ENCODE assay signal across 1 cellular context in genomic region chr1:93345633-93346471, GRCh38.
A peak's percentile ranks its signal among the peaks of the same experiment; 100 is the strongest.
TF ChIP-seq lines count a peak whose summit lies in the region.

Gene DR1 (plus strand): TSS chr1:93345907. CDS start chr1:93346646, 739 bp downstream.

TF ChIP-seq in HepG2, 621 proteins besides CTCF, POLR2A, EP300 and RAD21 (continued from another document and continues in another):
- TF ChIP-seq ZUFSP (CRISPR knock-in tag; IDR thresholded peaks at IDR 0.05; ENCODE audit: borderline replicate concordance), result no peak
- TF ChIP-seq CREB1 (IDR thresholded peaks at IDR 0.05), result no peak
- no peak for TF ChIP-seq CREB1 (CRISPR knock-in tag; IDR thresholded peaks at IDR 0.05)
- TF ChIP-seq MEIS2 (CRISPR knock-in tag; IDR thresholded peaks at IDR 0.05), result no peak; the same call in 1 of the 2 replicates
- TF ChIP-seq SIN3A (IDR thresholded peaks at IDR 0.05; ENCODE audit: borderline replicate concordance, low read depth, low read length), result peak; percentile 68; the same call in 1 of the 2 replicates
- no peak for TF ChIP-seq ZFAT (CRISPR knock-in tag; conservative IDR thresholded peaks at IDR 0.05)
- TF ChIP-seq RBM39 (IDR thresholded peaks at IDR 0.05; ENCODE audit: low read depth, low read length, poor library complexity, severe bottlenecking), result peak; percentile 71
- TF ChIP-seq TP53 (CRISPR knock-in tag; conservative IDR thresholded peaks at IDR 0.05), result no peak; the same call in 1 of the 2 replicates
- TF ChIP-seq IKZF5 (CRISPR knock-in tag; IDR thresholded peaks at IDR 0.05), result peak; percentile 85
- TF ChIP-seq NFE2L2 (IDR thresholded peaks at IDR 0.05; ENCODE audit: low read length), result no peak
- TF ChIP-seq TIGD3 (CRISPR knock-in tag; IDR thresholded peaks at IDR 0.05; ENCODE audit: borderline replicate concordance), result no peak
- TF ChIP-seq GLMP (CRISPR knock-in tag; IDR thresholded peaks at IDR 0.05; ENCODE audit: borderline replicate concordance), result no peak
- TF ChIP-seq NR2F1 (CRISPR knock-in tag; IDR thresholded peaks at IDR 0.05), result no peak
- no peak for TF ChIP-seq ZNF530 (CRISPR knock-in tag; IDR thresholded peaks at IDR 0.05; ENCODE audit: low read depth)
- 0 out of 2 replicates have a peak, but pooled peaks have one; percentile 58 for TF ChIP-seq ZHX2 (IDR thresholded peaks at IDR 0.05; ENCODE audit: low read depth)
- no peak for TF ChIP-seq ZHX2 (CRISPR knock-in tag; IDR thresholded peaks at IDR 0.05; ENCODE audit: borderline replicate concordance)
- no peak for TF ChIP-seq ZNF652 (CRISPR knock-in tag; IDR thresholded peaks at IDR 0.05; ENCODE audit: borderline replicate concordance, low read depth)
- 0 out of 2 replicates have a peak, but pooled peaks have one; percentile 25 for TF ChIP-seq CENPBD1 (CRISPR knock-in tag; IDR thresholded peaks at IDR 0.05; ENCODE audit: borderline replicate concordance, low read depth)
- TF ChIP-seq ZSCAN5A (CRISPR knock-in tag; IDR thresholded peaks at IDR 0.05; ENCODE audit: borderline replicate concordance), result peak; percentile 80; the same call in 1 of the 2 replicates
- peak; percentile 99 for TF ChIP-seq ELF1 (CRISPR knock-in tag; IDR thresholded peaks at IDR 0.05)
- TF ChIP-seq ZNF331 (CRISPR knock-in tag; IDR thresholded peaks at IDR 0.05), result peak; percentile 94
- peak; percentile 84 for TF ChIP-seq ZNF891 (CRISPR knock-in tag; IDR thresholded peaks at IDR 0.05)
- TF ChIP-seq USF2 (IDR thresholded peaks at IDR 0.05; ENCODE audit: low read depth, low read length), result no peak
- no peak; the same call in 1 of the 2 replicates for TF ChIP-seq USF2 (CRISPR knock-in tag; IDR thresholded peaks at IDR 0.05; ENCODE audit: borderline replicate concordance)
- TF ChIP-seq MATR3 (CRISPR knock-in tag; IDR thresholded peaks at IDR 0.05), result no peak
- peak; percentile 91 for TF ChIP-seq ZNF761 (CRISPR knock-in tag; conservative IDR thresholded peaks at IDR 0.05)
- TF ChIP-seq ZNF430 (CRISPR knock-in tag; IDR thresholded peaks at IDR 0.05), result peak; percentile 97
- peak; percentile 93; the same call in 1 of the 2 replicates for TF ChIP-seq ZNF607 (CRISPR knock-in tag; IDR thresholded peaks at IDR 0.05; ENCODE audit: borderline replicate concordance)
- peak; percentile 70; the same call in 1 of the 2 replicates for TF ChIP-seq SIN3B (IDR thresholded peaks at IDR 0.05; ENCODE audit: low read length)
- peak; percentile 71 for TF ChIP-seq SMAD3 (CRISPR knock-in tag; IDR thresholded peaks at IDR 0.05)
- TF ChIP-seq POLR2AphosphoS5 (IDR thresholded peaks at IDR 0.05; ENCODE audit: low read depth, low read length), result peak; percentile 95
- peak; percentile 52 for TF ChIP-seq RARA (CRISPR knock-in tag; IDR thresholded peaks at IDR 0.05)
- peak; percentile 83 for TF ChIP-seq E2F1 (CRISPR knock-in tag; IDR thresholded peaks at IDR 0.05)
- peak; percentile 78 for TF ChIP-seq PAXIP1 (CRISPR knock-in tag; conservative IDR thresholded peaks at IDR 0.05)
- peak; percentile 85 for TF ChIP-seq ZBTB34 (CRISPR knock-in tag; IDR thresholded peaks at IDR 0.05)
- no peak for TF ChIP-seq ZNF326 (CRISPR knock-in tag; IDR thresholded peaks at IDR 0.05; ENCODE audit: borderline replicate concordance)
- TF ChIP-seq ONECUT2 (CRISPR knock-in tag; IDR thresholded peaks at IDR 0.05), result no peak; the same call in 1 of the 2 replicates
- TF ChIP-seq ZNF713 (CRISPR knock-in tag; IDR thresholded peaks at IDR 0.05), result no peak
